ENCODE assay signal across 1 cellular context in the genomic region with DNA sequence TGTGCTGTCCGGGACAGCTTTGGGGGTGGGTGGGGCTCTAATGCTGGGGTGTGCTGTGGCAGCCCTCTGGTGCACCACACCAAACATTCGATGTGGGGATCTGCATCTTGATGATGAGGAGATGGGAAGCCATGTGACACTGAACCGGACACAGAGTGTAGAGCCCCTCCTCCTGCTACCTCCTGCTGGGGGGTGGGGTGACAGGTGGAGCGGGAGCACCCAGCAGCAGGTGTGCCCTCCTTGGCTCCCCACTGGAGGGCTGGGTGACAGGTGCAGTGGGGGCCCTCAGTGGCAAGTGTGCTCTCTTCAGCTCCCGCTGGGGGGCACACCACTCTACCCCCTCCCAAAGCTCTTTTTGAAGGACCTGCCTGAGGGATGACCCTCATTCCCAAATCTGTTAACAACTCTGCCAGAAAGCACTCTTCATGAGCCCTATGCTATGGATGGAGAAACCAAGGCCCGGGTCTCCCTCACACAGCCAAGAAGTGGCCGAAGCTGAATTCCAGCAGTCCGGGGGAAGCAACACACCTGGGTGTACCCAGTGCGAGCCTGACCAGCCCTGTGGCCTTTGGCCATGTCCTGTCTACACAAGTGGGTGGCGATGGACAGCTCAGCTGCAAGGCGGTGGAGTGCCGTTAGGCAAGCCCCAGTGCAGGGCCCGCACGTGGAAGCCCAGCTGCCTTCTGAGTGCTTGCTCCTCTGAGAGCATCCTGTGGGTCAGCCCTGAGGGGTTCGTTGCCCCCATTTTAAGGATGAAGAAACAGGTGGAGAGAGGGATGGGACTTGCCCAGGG.
TF ChIP-seq lines count a peak whose summit lies in the region.

No MANE protein-coding gene starts in this region.

TF ChIP-seq in HepG2, 621 proteins besides CTCF, POLR2A, EP300 and RAD21 (continued from another document):
- 0 out of 2 replicates have a peak, but pooled peaks have one; percentile 24 for TF ChIP-seq SSRP1 (CRISPR knock-in tag; IDR thresholded peaks at IDR 0.05)
- TF ChIP-seq, protein P1, sequence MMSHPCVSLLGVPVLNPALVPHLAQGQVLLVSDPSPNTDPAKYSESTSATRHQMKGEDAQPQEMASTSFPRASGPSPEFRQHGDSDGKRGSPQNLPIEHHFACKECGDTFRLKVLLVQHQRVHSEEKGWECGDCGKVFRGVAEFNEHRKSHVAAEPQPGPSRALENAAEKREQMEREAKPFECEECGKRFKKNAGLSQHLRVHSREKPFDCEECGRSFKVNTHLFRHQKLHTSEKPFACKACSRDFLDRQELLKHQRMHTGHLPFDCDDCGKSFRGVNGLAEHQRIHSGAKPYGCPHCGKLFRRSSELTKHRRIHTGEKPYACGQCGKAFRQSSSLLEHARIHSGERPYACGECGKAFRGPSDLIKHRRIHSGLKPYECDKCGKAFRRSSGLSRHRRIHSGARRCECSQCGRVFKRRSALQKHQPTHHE (CRISPR knock-in tag; IDR thresholded peaks at IDR 0.05; ENCODE audit: borderline replicate concordance) = peak; percentile 6; the same call in 1 of the 2 replicates
- 0 out of 2 replicates have a peak, but pooled peaks have one; percentile 55 for TF ChIP-seq ZNF737 (CRISPR knock-in tag; IDR thresholded peaks at IDR 0.05; ENCODE audit: borderline replicate concordance)
- peak; percentile 16 for TF ChIP-seq HNRNPLL (IDR thresholded peaks at IDR 0.05; ENCODE audit: low read depth, low read length, poor library complexity, severe bottlenecking)
- TF ChIP-seq, protein P2, sequence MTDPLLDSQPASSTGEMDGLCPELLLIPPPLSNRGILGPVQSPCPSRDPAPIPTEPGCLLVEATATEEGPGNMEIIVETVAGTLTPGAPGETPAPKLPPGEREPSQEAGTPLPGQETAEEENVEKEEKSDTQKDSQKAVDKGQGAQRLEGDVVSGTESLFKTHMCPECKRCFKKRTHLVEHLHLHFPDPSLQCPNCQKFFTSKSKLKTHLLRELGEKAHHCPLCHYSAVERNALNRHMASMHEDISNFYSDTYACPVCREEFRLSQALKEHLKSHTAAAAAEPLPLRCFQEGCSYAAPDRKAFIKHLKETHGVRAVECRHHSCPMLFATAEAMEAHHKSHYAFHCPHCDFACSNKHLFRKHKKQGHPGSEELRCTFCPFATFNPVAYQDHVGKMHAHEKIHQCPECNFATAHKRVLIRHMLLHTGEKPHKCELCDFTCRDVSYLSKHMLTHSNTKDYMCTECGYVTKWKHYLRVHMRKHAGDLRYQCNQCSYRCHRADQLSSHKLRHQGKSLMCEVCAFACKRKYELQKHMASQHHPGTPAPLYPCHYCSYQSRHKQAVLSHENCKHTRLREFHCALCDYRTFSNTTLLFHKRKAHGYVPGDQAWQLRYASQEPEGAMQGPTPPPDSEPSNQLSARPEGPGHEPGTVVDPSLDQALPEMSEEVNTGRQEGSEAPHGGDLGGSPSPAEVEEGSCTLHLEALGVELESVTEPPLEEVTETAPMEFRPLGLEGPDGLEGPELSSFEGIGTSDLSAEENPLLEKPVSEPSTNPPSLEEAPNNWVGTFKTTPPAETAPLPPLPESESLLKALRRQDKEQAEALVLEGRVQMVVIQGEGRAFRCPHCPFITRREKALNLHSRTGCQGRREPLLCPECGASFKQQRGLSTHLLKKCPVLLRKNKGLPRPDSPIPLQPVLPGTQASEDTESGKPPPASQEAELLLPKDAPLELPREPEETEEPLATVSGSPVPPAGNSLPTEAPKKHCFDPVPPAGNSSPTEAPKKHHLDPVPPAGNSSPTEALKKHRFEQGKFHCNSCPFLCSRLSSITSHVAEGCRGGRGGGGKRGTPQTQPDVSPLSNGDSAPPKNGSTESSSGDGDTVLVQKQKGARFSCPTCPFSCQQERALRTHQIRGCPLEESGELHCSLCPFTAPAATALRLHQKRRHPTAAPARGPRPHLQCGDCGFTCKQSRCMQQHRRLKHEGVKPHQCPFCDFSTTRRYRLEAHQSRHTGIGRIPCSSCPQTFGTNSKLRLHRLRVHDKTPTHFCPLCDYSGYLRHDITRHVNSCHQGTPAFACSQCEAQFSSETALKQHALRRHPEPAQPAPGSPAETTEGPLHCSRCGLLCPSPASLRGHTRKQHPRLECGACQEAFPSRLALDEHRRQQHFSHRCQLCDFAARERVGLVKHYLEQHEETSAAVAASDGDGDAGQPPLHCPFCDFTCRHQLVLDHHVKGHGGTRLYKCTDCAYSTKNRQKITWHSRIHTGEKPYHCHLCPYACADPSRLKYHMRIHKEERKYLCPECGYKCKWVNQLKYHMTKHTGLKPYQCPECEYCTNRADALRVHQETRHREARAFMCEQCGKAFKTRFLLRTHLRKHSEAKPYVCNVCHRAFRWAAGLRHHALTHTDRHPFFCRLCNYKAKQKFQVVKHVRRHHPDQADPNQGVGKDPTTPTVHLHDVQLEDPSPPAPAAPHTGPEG (CRISPR knock-in tag; IDR thresholded peaks at IDR 0.05) = no peak
- 0 out of 2 replicates have a peak, but pooled peaks have one; percentile 47 for TF ChIP-seq ZC3H13 (CRISPR knock-in tag; IDR thresholded peaks at IDR 0.05)
- TF ChIP-seq, protein P3, sequence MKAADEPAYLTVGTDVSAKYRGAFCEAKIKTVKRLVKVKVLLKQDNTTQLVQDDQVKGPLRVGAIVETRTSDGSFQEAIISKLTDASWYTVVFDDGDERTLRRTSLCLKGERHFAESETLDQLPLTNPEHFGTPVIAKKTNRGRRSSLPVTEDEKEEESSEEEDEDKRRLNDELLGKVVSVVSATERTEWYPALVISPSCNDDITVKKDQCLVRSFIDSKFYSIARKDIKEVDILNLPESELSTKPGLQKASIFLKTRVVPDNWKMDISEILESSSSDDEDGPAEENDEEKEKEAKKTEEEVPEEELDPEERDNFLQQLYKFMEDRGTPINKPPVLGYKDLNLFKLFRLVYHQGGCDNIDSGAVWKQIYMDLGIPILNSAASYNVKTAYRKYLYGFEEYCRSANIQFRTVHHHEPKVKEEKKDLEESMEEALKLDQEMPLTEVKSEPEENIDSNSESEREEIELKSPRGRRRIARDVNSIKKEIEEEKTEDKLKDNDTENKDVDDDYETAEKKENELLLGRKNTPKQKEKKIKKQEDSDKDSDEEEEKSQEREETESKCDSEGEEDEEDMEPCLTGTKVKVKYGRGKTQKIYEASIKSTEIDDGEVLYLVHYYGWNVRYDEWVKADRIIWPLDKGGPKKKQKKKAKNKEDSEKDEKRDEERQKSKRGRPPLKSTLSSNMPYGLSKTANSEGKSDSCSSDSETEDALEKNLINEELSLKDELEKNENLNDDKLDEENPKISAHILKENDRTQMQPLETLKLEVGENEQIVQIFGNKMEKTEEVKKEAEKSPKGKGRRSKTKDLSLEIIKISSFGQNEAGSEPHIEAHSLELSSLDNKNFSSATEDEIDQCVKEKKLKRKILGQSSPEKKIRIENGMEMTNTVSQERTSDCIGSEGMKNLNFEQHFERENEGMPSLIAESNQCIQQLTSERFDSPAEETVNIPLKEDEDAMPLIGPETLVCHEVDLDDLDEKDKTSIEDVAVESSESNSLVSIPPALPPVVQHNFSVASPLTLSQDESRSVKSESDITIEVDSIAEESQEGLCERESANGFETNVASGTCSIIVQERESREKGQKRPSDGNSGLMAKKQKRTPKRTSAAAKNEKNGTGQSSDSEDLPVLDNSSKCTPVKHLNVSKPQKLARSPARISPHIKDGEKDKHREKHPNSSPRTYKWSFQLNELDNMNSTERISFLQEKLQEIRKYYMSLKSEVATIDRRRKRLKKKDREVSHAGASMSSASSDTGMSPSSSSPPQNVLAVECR (CRISPR knock-in tag; IDR thresholded peaks at IDR 0.05; ENCODE audit: borderline replicate concordance) = 0 out of 2 replicates have a peak, but pooled peaks have one; percentile 30
- TF ChIP-seq ARNTL (CRISPR knock-in tag; IDR thresholded peaks at IDR 0.05) = peak; percentile 62
- peak; percentile 21; the same call in 1 of the 2 replicates for TF ChIP-seq KAT8 (CRISPR knock-in tag; IDR thresholded peaks at IDR 0.05)
- TF ChIP-seq, protein P4, sequence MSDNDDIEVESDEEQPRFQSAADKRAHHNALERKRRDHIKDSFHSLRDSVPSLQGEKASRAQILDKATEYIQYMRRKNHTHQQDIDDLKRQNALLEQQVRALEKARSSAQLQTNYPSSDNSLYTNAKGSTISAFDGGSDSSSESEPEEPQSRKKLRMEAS (IDR thresholded peaks at IDR 0.05) = no peak
- TF ChIP-seq, protein P5, sequence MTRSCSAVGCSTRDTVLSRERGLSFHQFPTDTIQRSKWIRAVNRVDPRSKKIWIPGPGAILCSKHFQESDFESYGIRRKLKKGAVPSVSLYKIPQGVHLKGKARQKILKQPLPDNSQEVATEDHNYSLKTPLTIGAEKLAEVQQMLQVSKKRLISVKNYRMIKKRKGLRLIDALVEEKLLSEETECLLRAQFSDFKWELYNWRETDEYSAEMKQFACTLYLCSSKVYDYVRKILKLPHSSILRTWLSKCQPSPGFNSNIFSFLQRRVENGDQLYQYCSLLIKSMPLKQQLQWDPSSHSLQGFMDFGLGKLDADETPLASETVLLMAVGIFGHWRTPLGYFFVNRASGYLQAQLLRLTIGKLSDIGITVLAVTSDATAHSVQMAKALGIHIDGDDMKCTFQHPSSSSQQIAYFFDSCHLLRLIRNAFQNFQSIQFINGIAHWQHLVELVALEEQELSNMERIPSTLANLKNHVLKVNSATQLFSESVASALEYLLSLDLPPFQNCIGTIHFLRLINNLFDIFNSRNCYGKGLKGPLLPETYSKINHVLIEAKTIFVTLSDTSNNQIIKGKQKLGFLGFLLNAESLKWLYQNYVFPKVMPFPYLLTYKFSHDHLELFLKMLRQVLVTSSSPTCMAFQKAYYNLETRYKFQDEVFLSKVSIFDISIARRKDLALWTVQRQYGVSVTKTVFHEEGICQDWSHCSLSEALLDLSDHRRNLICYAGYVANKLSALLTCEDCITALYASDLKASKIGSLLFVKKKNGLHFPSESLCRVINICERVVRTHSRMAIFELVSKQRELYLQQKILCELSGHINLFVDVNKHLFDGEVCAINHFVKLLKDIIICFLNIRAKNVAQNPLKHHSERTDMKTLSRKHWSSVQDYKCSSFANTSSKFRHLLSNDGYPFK (CRISPR knock-in tag; IDR thresholded peaks at IDR 0.05; ENCODE audit: borderline replicate concordance) = no peak
